8 cellular contexts compared by ENCODE assay signal in genomic region chr2:112884869-112885502, GRCh38. TPM values are rescaled to one million over a fixed set of nuclear protein-coding genes. Genes with fewer than 3 reads are reported as not detected.
DNase-seq lines count a peak whose midpoint lies in the region; ATAC-seq and TF ChIP-seq lines count a peak whose summit lies in the region.

No MANE protein-coding gene starts in this region.

- H3K27me3 ChIP-seq in naive thymus-derived CD4-positive, alpha-beta T cell (ENCODE audit: control insufficient read depth in 2 of 2, insufficient read depth in 2 of 2, low read length in 2 of 2) = no peaks in the 10 kb centered on the region
- no peaks in the 10 kb centered on the region for H3K27me3 ChIP-seq in stomach

- H3K4me3 ChIP-seq in NB4 (ENCODE audit: low read depth, low read length) (no peak overlapping the region), stomach (no peak overlapping the region)
- H3K4me3 ChIP-seq in naive thymus-derived CD4-positive, alpha-beta T cell (ENCODE audit: low read length) = no peak overlapping the region

- no peak for TF ChIP-seq EP300 in stomach (IDR thresholded peaks at IDR 0.05)

- H3K4me1 Mint-ChIP-seq in naive thymus-derived CD4-positive, alpha-beta T cell = peaks cover 0 to 31% (median 10%) of the 10 kb centered on the region in 7 donors

- TF ChIP-seq CTCF in NB4 (IDR thresholded peaks at IDR 0.05; ENCODE audit: low read depth, low read length) (peak; percentile 94), stomach (IDR thresholded peaks at IDR 0.05) (peak in 5 of 7 experiments; percentile 39 to 79 (median 64))

- 28 to 49% (median 37%) methylated on average over 6 of the region's 6 CpGs for WGBS in stomach, 5 donors

- no peaks in the 10 kb centered on the region for H3K4me1 ChIP-seq in naive thymus-derived CD4-positive, alpha-beta T cell (ENCODE audit: control insufficient read depth in 2 of 2, insufficient read depth in 2 of 2, low read length in 2 of 2)
- H3K4me1 ChIP-seq in stomach = peaks cover 0 to 15% (median 3%) of the 10 kb centered on the region in 4 donors

- CTCF ChIA-PET in naive thymus-derived CD4-positive, alpha-beta T cell (lab: Charles Lee) = interaction anchor here (0.6 to 2.7 kb wide), 11 partner anchors 11 to 794 kb away, joined by 3 to 41 read pairs (median 3); no protein-coding TSS in a partner anchor

- H3K9me3 Mint-ChIP-seq in naive thymus-derived CD4-positive, alpha-beta T cell = no peaks in the 10 kb centered on the region

- intact Hi-C loops in naive thymus-derived CD4-positive, alpha-beta T cell (cut with micrococcal nuclease) = loop anchor here (1.0 to 10.0 kb wide), 3 partner anchors 60 to 280 kb away; no protein-coding TSS in a partner anchor
- intact Hi-C loops in stomach (cut with DNase I; ENCODE audit: low total_unique reads) = no loop called here

- no peaks in the 10 kb centered on the region for H3K36me3 Mint-ChIP-seq in naive thymus-derived CD4-positive, alpha-beta T cell

- no peaks in the 10 kb centered on the region for H3K9me3 ChIP-seq in naive thymus-derived CD4-positive, alpha-beta T cell (ENCODE audit: control insufficient read depth in 2 of 3, low read length in 3 of 3)
- no peaks in the 10 kb centered on the region for H3K9me3 ChIP-seq in stomach

- peak; percentile 68 for DNase-seq in D341Med (ENCODE audit: low spot score)
- peak; percentile 79 for DNase-seq in NB4 (ENCODE audit: low read depth)
- DNase-seq in activated CD4-positive, alpha-beta T cell treated with anti-CD3 and anti-CD28 coated beads for 48 hours = peak; percentile 84
- DNase-seq in effector CD8-positive, alpha-beta T cell (lab: John Stamatoyannopoulos, UW) = peak; percentile 27
- DNase-seq in naive thymus-derived CD4-positive, alpha-beta T cell = peak; percentile 8 to 77 (median 50)
- DNase-seq in stomach = peak; percentile 79

- H3K27ac ChIP-seq in naive thymus-derived CD4-positive, alpha-beta T cell (ENCODE audit: low read depth, low read length) = no peak overlapping the region
- no peak overlapping the region for H3K27ac ChIP-seq in stomach

- peak; percentile 46 for ATAC-seq in GM21529 (IDR thresholded peaks at IDR 0.05; ENCODE audit: unreplicated experiment)
- peak; percentile 83 for ATAC-seq in naive thymus-derived CD4-positive, alpha-beta T cell
- no peak for ATAC-seq in HG02571 (IDR thresholded peaks at IDR 0.05; ENCODE audit: unreplicated experiment)

- TF ChIP-seq POLR2A in NB4 (IDR thresholded peaks at IDR 0.05; ENCODE audit: extremely low read depth, insufficient read length) (no peak), stomach (IDR thresholded peaks at IDR 0.05) (no peak)

- H3K27me3 Mint-ChIP-seq in naive thymus-derived CD4-positive, alpha-beta T cell = no peaks in the 10 kb centered on the region

- POLR2A ChIA-PET in naive thymus-derived CD4-positive, alpha-beta T cell (lab: Charles Lee) = no interaction called here

- peak overlapping the region in 1 of 10 donors; percentile 61 for H3K4me3 Mint-ChIP-seq in naive thymus-derived CD4-positive, alpha-beta T cell

- H3K27ac Mint-ChIP-seq in naive thymus-derived CD4-positive, alpha-beta T cell = peak overlapping the region in 2 of 9 donors; percentile 45 to 81

- no peaks in the 10 kb centered on the region for H3K36me3 ChIP-seq in naive thymus-derived CD4-positive, alpha-beta T cell (ENCODE audit: control insufficient read depth in 2 of 3, insufficient read depth in 3 of 3, low read length in 3 of 3)
- H3K36me3 ChIP-seq in stomach = no peaks in the 10 kb centered on the region

RNA-seq across cellular contexts. Expression of gene IL37, which starts 26.0 kb away (rescaled TPM):
- not detected for total RNA-seq in naive thymus-derived CD4-positive, alpha-beta T cell
- not detected for polyA plus RNA-seq in naive thymus-derived CD4-positive, alpha-beta T cell
- not detected for total RNA-seq in stomach
- under 1 TPM in 1 of 3 donors, not detected in 2; 0.55 TPM for polyA plus RNA-seq in stomach

RNA-seq across cellular contexts. Expression of gene IL1B, which starts 48.4 kb away (rescaled TPM):
- 100 to 1,000 TPM in 2 of 5 experiments, 1 to 10 TPM in 1, under 1 TPM in 2; 0.17 to 615 (median 1.1) TPM for total RNA-seq in naive thymus-derived CD4-positive, alpha-beta T cell
- polyA plus RNA-seq in naive thymus-derived CD4-positive, alpha-beta T cell = not detected
- total RNA-seq in stomach = 10 to 100 TPM in 2 of 5 donors, 1 to 10 TPM in 3; 1.2 to 25.4 (median 7.6) TPM
- 10 to 100 TPM in 2 of 3 donors, 1 to 10 TPM in 1; 4.6 to 64.9 (median 38.2) TPM for polyA plus RNA-seq in stomach

Comparison
In these comparisons a context has a peak if more than half of its experiments do, and no peak if none do; other contexts are left out.
1. DNase-seq: peak in every context shown above with its lines; median percentile 84 in activated CD4-positive, alpha-beta T cell treated with anti-CD3 and anti-CD28 coated beads for 48 hours; 79 in NB4; 79 in stomach; 68 in D341Med; 50 in naive thymus-derived CD4-positive, alpha-beta T cell; 27 in effector CD8-positive, alpha-beta T cell.